14 cellular contexts compared by ENCODE assay signal in genomic region chr12:93595336-93595735, GRCh38. TPM values are rescaled to one million over a fixed set of nuclear protein-coding genes. Genes with fewer than 3 reads are reported as not detected.
A peak's percentile ranks its signal among the peaks of the same experiment; 100 is the strongest.
DNase-seq lines count a peak whose midpoint lies in the region; ATAC-seq, FAIRE-seq and TF ChIP-seq lines count a peak whose summit lies in the region.
"Had no signal": no experiment of that assay in that cellular context is flagged by ENCODE, and none has a peak within 500 bp of the region (broad histone marks: within the 10 kb centered on the region; RNA-seq: fewer than 3 reads in every experiment).

No MANE protein-coding gene starts in this region.

- H3K9me3 ChIP-seq in HCT116 (ENCODE audit: control insufficient read depth in 1 of 2, insufficient read depth in 1 of 2, low read depth in 1 of 2, low read length in 2 of 2) (no peaks in the 10 kb centered on the region), OCI-LY7 (ENCODE audit: low read length) (no peaks in the 10 kb centered on the region), kidney (ENCODE audit: control insufficient read depth in 1 of 2, low read length in 2 of 2) (no peaks in the 10 kb centered on the region), stomach smooth muscle (ENCODE audit: control insufficient read depth in 2 of 2, low read length in 2 of 2) (no peaks in the 10 kb centered on the region), A673 (ENCODE audit: low read depth, low read length, poor library complexity, severe bottlenecking) (no peaks in the 10 kb centered on the region)

- H2AFZ ChIP-seq in HCT116 (ENCODE audit: low read depth, low read length, poor library complexity, severe bottlenecking) (peak overlapping the region; percentile 26), OCI-LY7 (ENCODE audit: low read length) (peak overlapping the region; percentile 82)

- ATAC-seq in HCT116 (no peak), GM21381 (IDR thresholded peaks at IDR 0.05; ENCODE audit: unreplicated experiment) (no peak), HG03135 (IDR thresholded peaks at IDR 0.05; ENCODE audit: unreplicated experiment) (no peak)

- no peak for TF ChIP-seq POLR2A in HCT116 (IDR thresholded peaks at IDR 0.05; ENCODE audit: borderline replicate concordance, extremely low read depth, insufficient read depth, insufficient read length)

- H3K27ac ChIP-seq in HCT116 (ENCODE audit: low read depth, low read length) (no peak overlapping the region), OCI-LY7 (ENCODE audit: low read depth, low read length, poor library complexity, severe bottlenecking) (peak overlapping the region; percentile 73), kidney (ENCODE audit: low read depth in 2 of 2, low read length in 2 of 2) (peak overlapping the region; percentile 60 to 90), stomach smooth muscle (ENCODE audit: low read length) (no peak overlapping the region), A673 (ENCODE audit: low read depth, low read length, poor library complexity, severe bottlenecking) (no peak overlapping the region)
- H3K27ac ChIP-seq: VCaP had no signal

- H3K4me1 ChIP-seq in HCT116 (ENCODE audit: control insufficient read depth in 1 of 2, insufficient read depth in 2 of 2, low read length in 2 of 2) (peaks cover 0 to 19% of the 10 kb centered on the region in 2 experiments; a peak in 2 of 4 replicates), OCI-LY7 (ENCODE audit: insufficient read depth, low read length, poor library complexity, severe bottlenecking) (peaks cover 54% of the 10 kb centered on the region), kidney (ENCODE audit: control insufficient read depth in 1 of 2, insufficient read depth in 1 of 2, low read depth in 1 of 2, low read length in 2 of 2) (peaks cover 3 to 5% of the 10 kb centered on the region in 2 donors), stomach smooth muscle (ENCODE audit: control insufficient read depth, insufficient read depth, low read length) (peaks cover 3% of the 10 kb centered on the region), A673 (ENCODE audit: insufficient read depth, low read length, poor library complexity, severe bottlenecking) (peaks cover 21% of the 10 kb centered on the region)

- no peak for FAIRE-seq in kidney (lab: Jason Lieb, UNC)

- no peak overlapping the region for H3K4me3 ChIP-seq in HCT116 (replicated peaks in 1 of 2; ENCODE audit: low read depth in 1 of 2, low read length in 2 of 2)
- no peak overlapping the region for H3K4me3 ChIP-seq in OCI-LY7 (ENCODE audit: low read depth, low read length, poor library complexity, severe bottlenecking)
- peak overlapping the region; percentile 11 to 36 for H3K4me3 ChIP-seq in kidney (ENCODE audit: low read length in 2 of 2)
- peak overlapping the region; percentile 30 to 35 for H3K4me3 ChIP-seq in stomach smooth muscle (ENCODE audit: low read length in 2 of 2)
- no peak overlapping the region for H3K4me3 ChIP-seq in A673 (ENCODE audit: low read depth, low read length, poor library complexity, severe bottlenecking)

- H3K4me2 ChIP-seq in HCT116 (ENCODE audit: low read length) (no peak overlapping the region), OCI-LY7 (ENCODE audit: low read length) (peak overlapping the region; percentile 32; the same call in 1 of the 2 replicates)

- H3K79me2 ChIP-seq in HCT116 (ENCODE audit: insufficient read depth, low read length): no peaks in the 10 kb centered on the region
- no peaks in the 10 kb centered on the region for H3K79me2 ChIP-seq in OCI-LY7 (ENCODE audit: insufficient read depth, low read depth, low read length)

- TF ChIP-seq RAD21 in HCT116 (IDR thresholded peaks at IDR 0.05; ENCODE audit: low read depth): no peak

- no peaks in the 10 kb centered on the region for H3K27me3 ChIP-seq in HCT116 (ENCODE audit: insufficient read depth, low read length)
- H3K27me3 ChIP-seq in stomach smooth muscle (ENCODE audit: control insufficient read depth in 1 of 2, insufficient read depth in 2 of 2, low read length in 2 of 2): no peaks in the 10 kb centered on the region
- H3K27me3 ChIP-seq in A673 (replicated peaks; ENCODE audit: insufficient read depth, low read depth, low read length, poor library complexity): no peaks in the 10 kb centered on the region

- H3K9ac ChIP-seq in HCT116 (ENCODE audit: low read length) (no peak overlapping the region), kidney (ENCODE audit: low read length in 2 of 2) (peak overlapping the region; percentile 53 to 83), stomach smooth muscle (ENCODE audit: low read length in 2 of 2) (peak overlapping the region in 1 of 2 donors; percentile 55)

- intact Hi-C loops in HCT116 (cut with micrococcal nuclease) (no loop called here), OCI-LY7 (cut with micrococcal nuclease; ENCODE audit: unreplicated experiment) (no loop called here), kidney (cut with DNase I) (no loop called here), A673 (cut with micrococcal nuclease; ENCODE audit: unreplicated experiment) (no loop called here)

- RAD21 ChIA-PET in HCT116 (lab: Charles Lee; ENCODE audit: low non-redundant PET in 1 of 2, low total read pairs in 2 of 2, uncharacterized antibody in 2 of 2, unreplicated experiment in 2 of 2): no interaction called here

- POLR2A ChIA-PET in HCT116 (lab: Charles Lee): no interaction called here
- POLR2A ChIA-PET in OCI-LY7 (lab: Charles Lee): interaction anchor here (0.6 to 3.5 kb wide), 4 partner anchors 14 to 192 kb away, joined by 3 to 11 read pairs (median 3); no protein-coding TSS in a partner anchor
- POLR2A ChIA-PET in A673 (lab: Charles Lee; ENCODE audit: low non-redundant PET): no interaction called here

- DNase-seq in HCT116 (ENCODE audit: low read depth, low spot score) (no peak), OCI-LY7 (ENCODE audit: low spot score) (no peak), kidney (no peak), A673 (ENCODE audit: low spot score) (no peak)
- DNase-seq: activated CD8-positive, alpha-beta memory T cell treated with anti-CD3 and anti-CD28 coated beads for 24 hours; aorta; CD4-positive, CD25-positive, alpha-beta regulatory T cell; mammary epithelial cell; MM.1S; stimulated activated CD4-positive, alpha-beta T cell treated with anti-CD3 and anti-CD28 coated beads, Interleukin-12 subunit alpha, Interleukin-12 subunit beta, amount 100 ng/mL, for 4 hours had no signal

- CTCF ChIA-PET in HCT116 (lab: Charles Lee): no interaction called here
- CTCF ChIA-PET in OCI-LY7 (lab: Charles Lee; ENCODE audit: unreplicated experiment): no interaction called here
- CTCF ChIA-PET in A673 (lab: Charles Lee): no interaction called here

- H4K20me1 ChIP-seq in HCT116 (ENCODE audit: insufficient read depth): no peaks in the 10 kb centered on the region
- no peaks in the 10 kb centered on the region for H4K20me1 ChIP-seq in OCI-LY7 (ENCODE audit: insufficient read depth, low read length)

- BruUV-seq in HCT116 (replicated peaks; lab: Mats Ljungman, UMichigan) (no TSS peak), OCI-LY7 (replicated peaks; lab: Mats Ljungman, UMichigan) (no TSS peak), A673 (replicated peaks; lab: Mats Ljungman, UMichigan) (no TSS peak)

- H3K9me2 ChIP-seq in HCT116 (ENCODE audit: insufficient read depth) (no peaks in the 10 kb centered on the region), OCI-LY7 (ENCODE audit: insufficient read depth, low read length) (no peaks in the 10 kb centered on the region)

- TF ChIP-seq CTCF in HCT116 (IDR thresholded peaks at IDR 0.05 in 2 of 3, conservative IDR thresholded peaks at IDR 0.05 in 1 of 3; ENCODE audit: borderline replicate concordance in 1 of 3, insufficient read depth in 1 of 3, low read depth in 2 of 3, low read length in 2 of 3) (no peak), OCI-LY7 (conservative IDR thresholded peaks at IDR 0.05; ENCODE audit: low read length) (no peak), kidney (IDR thresholded peaks at IDR 0.05; ENCODE audit: borderline replicate concordance, extremely low read depth, insufficient read depth) (no peak), A673 (conservative IDR thresholded peaks at IDR 0.05; ENCODE audit: low read depth, low read length) (no peak)

- H3K36me3 ChIP-seq in HCT116 (ENCODE audit: control insufficient read depth in 1 of 2, insufficient read depth in 2 of 2, low read length in 2 of 2) (no peaks in the 10 kb centered on the region), OCI-LY7 (ENCODE audit: insufficient read depth, low read length) (no peaks in the 10 kb centered on the region; the same call in 1 of the 2 replicates), kidney (ENCODE audit: control insufficient read depth in 1 of 2, insufficient read depth in 2 of 2, low read length in 2 of 2) (no peaks in the 10 kb centered on the region), stomach smooth muscle (ENCODE audit: control insufficient read depth in 2 of 2, insufficient read depth in 2 of 2, low read length in 2 of 2) (no peaks in the 10 kb centered on the region), A673 (ENCODE audit: insufficient read depth, low read length, poor library complexity, severe bottlenecking) (no peaks in the 10 kb centered on the region)

TF ChIP-seq in HCT116, 20 proteins besides CTCF, POLR2A, EP300 and RAD21 (continues in another document):
- TF ChIP-seq ATF3 (IDR thresholded peaks at IDR 0.05) (no peak), EZH2 (IDR thresholded peaks at IDR 0.05) (no peak), ZFX (IDR thresholded peaks at IDR 0.05) (no peak), YY1 (IDR thresholded peaks at IDR 0.05; ENCODE audit: extremely low read depth, insufficient replicate concordance, low read depth, low read length) (no peak)

RNA-seq across cellular contexts. Expression of gene SOCS2, which starts 22.9 kb away (rescaled TPM):
- total RNA-seq in HCT116 (2021; ENCODE audit: unreplicated experiment): 15.2 TPM
- polyA plus RNA-seq in HCT116 (2012): 9.1 and 11.5 TPM in 2 replicates
- not detected in 2 replicates for total RNA-seq in OCI-LY7 (2014; rRNA removed; shearing (Covaris generic))
- total RNA-seq in OCI-LY7 (2022): not detected in 2 replicates
- total RNA-seq in kidney: 25.7 TPM
- 32.2 TPM for polyA plus RNA-seq in kidney (ENCODE audit: insufficient read depth, low read depth, low replicate concordance)
- total RNA-seq in A673 (2021): 1.3 and 1.6 TPM in 2 replicates

Comparison
In these comparisons a context has a peak if more than half of its experiments do, and no peak if none do; other contexts are left out.
1. H3K27ac ChIP-seq: peak in OCI-LY7 (single experiment) and kidney (2 of 2); none in HCT116 (single experiment), stomach smooth muscle (single experiment) and A673 (single experiment).
2. H3K4me3 ChIP-seq: peak in kidney (2 of 2) and stomach smooth muscle (2 of 2); none in HCT116 (0 of 2), OCI-LY7 (single experiment) and A673 (single experiment).